In genomic region chr17:79953335-79953734, GRCh38 we compare ENCODE assay signal across 23 cellular contexts.
"Had no signal": no experiment of that assay in that cellular context is flagged by ENCODE, and none has a peak within 500 bp of the region (broad histone marks: within the 10 kb centered on the region; RNA-seq: fewer than 3 reads in every experiment).

No MANE protein-coding gene starts in this region.

- ATAC-seq: esophagus mucosa; left lobe of liver; lower lobe of right lung; mucosa of descending colon; sciatic nerve; stimulated activated naive CD8-positive, alpha-beta T cell treated with anti-CD3 and anti-CD28 coated beads, Interleukin-15, Interleukin-2, amounts not matched to agents 100 U/mL and 50 U/mL, for 24 hours; T-helper 17 cell had no signal

- H3K27me3 Mint-ChIP-seq: activated naive CD4-positive, alpha-beta T cell treated with anti-CD3 and anti-CD28 coated beads, Interleukin-2, amount 50 U/mL, for 24 hours; brain had no signal

- H3K9me3 Mint-ChIP-seq: activated naive CD4-positive, alpha-beta T cell treated with anti-CD3 and anti-CD28 coated beads, Interleukin-2, amount 50 U/mL, for 24 hours; brain; nephron progenitor cell had no signal

- H3K36me3 Mint-ChIP-seq: activated naive CD4-positive, alpha-beta T cell treated with anti-CD3 and anti-CD28 coated beads, Interleukin-2, amount 50 U/mL, for 24 hours had no signal

- H3K4me3 ChIP-seq: lower lobe of right lung, mucosa of descending colon, thyroid gland had no signal

- H3K27ac ChIP-seq: thyroid gland had no signal

- H3K27me3 ChIP-seq: thyroid gland had no signal

- DNase-seq: activated CD4-positive, alpha-beta T cell treated with anti-CD3 and anti-CD28 coated beads for 4 hours; activated CD4-positive, alpha-beta T cell treated with anti-CD3 and anti-CD28 coated beads, Interleukin-2, amount 50 U/mL, for 48 hours; activated CD4-positive, CD25-positive, alpha-beta regulatory T cell; activated gamma-delta T cell; anterior cingulate cortex; dermis blood vessel endothelial cell; effector memory CD4-positive, alpha-beta T cell; foreskin melanocyte; mesendoderm; nephron progenitor cell; nucleus accumbens; small intestine; stimulated activated CD4-positive, alpha-beta T cell treated with anti-CD3 and anti-CD28 coated beads, Interleukin-4, amount 100 ng/mL, for 1 hour; stimulated activated naive CD8-positive, alpha-beta T cell treated with anti-CD3 and anti-CD28 coated beads, Interleukin-15, Interleukin-2, amounts not matched to agents 100 U/mL and 50 U/mL, for 24 hours; T-helper 17 cell; thyroid gland had no signal

- H3K27ac Mint-ChIP-seq: activated naive CD4-positive, alpha-beta T cell treated with anti-CD3 and anti-CD28 coated beads, Interleukin-2, amount 50 U/mL, for 24 hours; T-helper 17 cell had no signal

- H3K9me3 ChIP-seq: lower lobe of right lung, mucosa of descending colon, thyroid gland had no signal

- H3K4me1 Mint-ChIP-seq: activated naive CD4-positive, alpha-beta T cell treated with anti-CD3 and anti-CD28 coated beads, Interleukin-2, amount 50 U/mL, for 24 hours; T-helper 17 cell had no signal

- H3K4me3 Mint-ChIP-seq: activated naive CD4-positive, alpha-beta T cell treated with anti-CD3 and anti-CD28 coated beads, Interleukin-2, amount 50 U/mL, for 24 hours; nephron progenitor cell; T-helper 17 cell had no signal
